Comparison of ENCODE assay signal across 1 cellular context in genomic region chr6:52577022-52577777, GRCh38.
TF ChIP-seq lines count a peak whose summit lies in the region.

TRAM2 (minus strand) TSS chr6:52577060; CDS start chr6:52576915, 145 bp downstream.

TF ChIP-seq in GM12878, 131 proteins besides CTCF, POLR2A, EP300 and RAD21 (continued from another document and continues in another):
- TF ChIP-seq SKIL (IDR thresholded peaks at IDR 0.05; ENCODE audit: low read depth, poor library complexity, severe bottlenecking) (no peak), FOXK2 (IDR thresholded peaks at IDR 0.05) (no peak), BCL3 (IDR thresholded peaks at IDR 0.05; ENCODE audit: borderline replicate concordance, insufficient read depth, low read depth, low read length, poor library complexity, severe bottlenecking) (no peak), HDGF (IDR thresholded peaks at IDR 0.05) (no peak), TCF7 (IDR thresholded peaks at IDR 0.05; ENCODE audit: borderline replicate concordance) (no peak), ZNF24 (IDR thresholded peaks at IDR 0.05) (peak; percentile 48; the same call in 1 of the 2 replicates), CREB1 (IDR thresholded peaks at IDR 0.05; ENCODE audit: low read depth) (no peak), IKZF1 (conservative IDR thresholded peaks at IDR 0.05) (peak; percentile 97), ZNF592 (IDR thresholded peaks at IDR 0.05) (0 out of 2 replicates have a peak, but pooled peaks have one; percentile 19), MEF2B (IDR thresholded peaks at IDR 0.05; ENCODE audit: partially characterized antibody, poor library complexity, severe bottlenecking) (no peak), MYB (IDR thresholded peaks at IDR 0.05; ENCODE audit: borderline replicate concordance, low read depth, low read length) (no peak), HSF1 (IDR thresholded peaks at IDR 0.05; ENCODE audit: low read depth, low read length) (no peak), JUND (IDR thresholded peaks at IDR 0.05; ENCODE audit: low read depth, low read length) (no peak), PML (IDR thresholded peaks at IDR 0.05; ENCODE audit: low read length) (0 out of 2 replicates have a peak, but pooled peaks have one; percentile 47), SREBF1 (IDR thresholded peaks at IDR 0.05; ENCODE audit: low read length) (no peak), ZSCAN29 (IDR thresholded peaks at IDR 0.05) (0 out of 2 replicates have a peak, but pooled peaks have one; percentile 58), ZBTB40 (IDR thresholded peaks at IDR 0.05; ENCODE audit: borderline replicate concordance) (0 out of 2 replicates have a peak, but pooled peaks have one; percentile 51), REST (IDR thresholded peaks at IDR 0.05; ENCODE audit: low read depth, low read length) (no peak), MXI1 (IDR thresholded peaks at IDR 0.05; ENCODE audit: low read depth, low read length) (no peak), TARDBP (IDR thresholded peaks at IDR 0.05; ENCODE audit: borderline replicate concordance) (no peak), SIX5 (IDR thresholded peaks at IDR 0.05; ENCODE audit: low read depth, low read length, severe bottlenecking) (no peak), NFIC (IDR thresholded peaks at IDR 0.05; ENCODE audit: low read depth, low read length) (no peak), ZBTB4 (CRISPR knock-in tag; IDR thresholded peaks at IDR 0.05) (no peak), ESRRA (IDR thresholded peaks at IDR 0.05; ENCODE audit: low read length) (no peak), TCF3 (IDR thresholded peaks at IDR 0.05; ENCODE audit: borderline replicate concordance, insufficient read depth, low read depth, low read length) (0 out of 2 replicates have a peak, but pooled peaks have one; percentile 14), ASH2L (IDR thresholded peaks at IDR 0.05; ENCODE audit: borderline replicate concordance, low read depth) (no peak), NR2F1 (conservative IDR thresholded peaks at IDR 0.05) (peak; percentile 73), SMAD5 (IDR thresholded peaks at IDR 0.05; ENCODE audit: low read depth) (no peak), SUZ12 (IDR thresholded peaks at IDR 0.05; ENCODE audit: unreplicated experiment) (no peak), POU2F2 (IDR thresholded peaks at IDR 0.05; ENCODE audit: borderline replicate concordance, low read depth, low read length) (peak; percentile 18; the same call in 1 of the 3 replicates), TCF12 (IDR thresholded peaks at IDR 0.05; ENCODE audit: low read depth, low read length) (0 out of 2 replicates have a peak, but pooled peaks have one; percentile 32), CEBPB (IDR thresholded peaks at IDR 0.05; ENCODE audit: borderline replicate concordance in 1 of 2, low read depth in 2 of 2, low read length in 2 of 2) (no peak), WRNIP1 (IDR thresholded peaks at IDR 0.05; ENCODE audit: borderline replicate concordance, low read depth, low read length) (no peak), FOXM1 (IDR thresholded peaks at IDR 0.05; ENCODE audit: low read depth, low read length) (no peak), HDAC2 (IDR thresholded peaks at IDR 0.05) (no peak), MYC (IDR thresholded peaks at IDR 0.05; ENCODE audit: insufficient read depth, insufficient read length, insufficient replicate concordance, low read length, severe bottlenecking) (no peak), EGR1 (IDR thresholded peaks at IDR 0.05; ENCODE audit: borderline replicate concordance in 1 of 2, low read depth in 2 of 2, low read length in 2 of 2) (peak in 1 of 2 experiments; percentile 93; a peak in 2 of 3 replicates), BMI1 (IDR thresholded peaks at IDR 0.05; ENCODE audit: borderline replicate concordance) (no peak)
